9 cellular contexts compared by ENCODE assay signal in genomic region chr17:81101614-81102306, GRCh38.
A peak's percentile ranks its signal among the peaks of the same experiment; 100 is the strongest.
DNase-seq lines count a peak whose midpoint lies in the region; ATAC-seq and TF ChIP-seq lines count a peak whose summit lies in the region.
"Had no signal": no experiment of that assay in that cellular context is flagged by ENCODE, and none has a peak within 500 bp of the region (broad histone marks: within the 10 kb centered on the region; RNA-seq: fewer than 3 reads in every experiment).

No MANE protein-coding gene starts in this region.

- CTCF ChIA-PET in WTC11 (lab: Charles Lee), result interaction anchor here (0.6 to 2.0 kb wide), 42 partner anchors 8 to 233 kb away, joined by 3 to 30 read pairs (median 4); partner anchors contain the start of genes CEP131, CHMP6, NDUFAF8 and TEPSIN

- H3K27me3 Mint-ChIP-seq in WTC11 (ENCODE audit: low read depth), result no peaks in the 10 kb centered on the region
- H3K27me3 Mint-ChIP-seq: stimulated activated naive CD8-positive, alpha-beta T cell treated with anti-CD3 and anti-CD28 coated beads, Interleukin-15, Interleukin-2, amounts not matched to agents 100 ng/mL and 50 ng/mL, for 24 hours had no signal

- in situ Hi-C loops in T47D (cut with HindIII; ENCODE audit: low pct_unique_long_range_greater_than_20kb, low sequenced_read_pairs), result no loop called here

- no peaks in the 10 kb centered on the region for H3K36me3 Mint-ChIP-seq in WTC11

- peak; percentile 62 for ATAC-seq in HG02884 (IDR thresholded peaks at IDR 0.05; ENCODE audit: unreplicated experiment)
- peak; percentile 97 for ATAC-seq in WTC11

- H3K27ac Mint-ChIP-seq in WTC11, result no peak overlapping the region
- H3K27ac Mint-ChIP-seq: stimulated activated naive CD8-positive, alpha-beta T cell treated with anti-CD3 and anti-CD28 coated beads, Interleukin-15, Interleukin-2, amounts not matched to agents 100 ng/mL and 50 ng/mL, for 24 hours had no signal

- H3K4me3 Mint-ChIP-seq in WTC11, result no peak overlapping the region
- H3K4me3 Mint-ChIP-seq: stimulated activated naive CD8-positive, alpha-beta T cell treated with anti-CD3 and anti-CD28 coated beads, Interleukin-15, Interleukin-2, amounts not matched to agents 100 ng/mL and 50 ng/mL, for 24 hours had no signal

- peak; percentile 78 for DNase-seq in NCI-H1436 (lab: John Stamatoyannopoulos, UW)
- DNase-seq in NCI-H1436 treated with DMSO at 0.1 percent for 48 hours (lab: John Stamatoyannopoulos, UW), result no peak
- peak; percentile 95 for DNase-seq in NCI-H2196 (lab: John Stamatoyannopoulos, UW; ENCODE audit: unreplicated experiment)
- peak; percentile 96 for DNase-seq in WTC11 (ENCODE audit: low spot score)
- DNase-seq in T47D (ENCODE audit: low read depth in 1 of 2, low spot score in 1 of 2), result peak; percentile 84 to 99
- DNase-seq in iris pigment epithelial cell (ENCODE audit: low read depth), result peak; percentile 66
- DNase-seq in stimulated activated CD4-positive, alpha-beta T cell treated with anti-CD3 and anti-CD28 coated beads, Interleukin-1b, Interleukin-23, amount 100 ng/mL, for 24 hours (ENCODE audit: low read depth in 4 of 4, low spot score in 1 of 4), result peak; percentile 75 to 80 (median 80)

- peak; percentile 100 for TF ChIP-seq CTCF in WTC11 (IDR thresholded peaks at IDR 0.05)

- peaks cover under 1% of the 10 kb centered on the region for H3K4me1 Mint-ChIP-seq in WTC11

- POLR2A ChIA-PET in WTC11 (lab: Charles Lee), result no interaction called here

- H3K9me3 Mint-ChIP-seq in WTC11, result no peaks in the 10 kb centered on the region
- H3K9me3 Mint-ChIP-seq: stimulated activated naive CD8-positive, alpha-beta T cell treated with anti-CD3 and anti-CD28 coated beads, Interleukin-15, Interleukin-2, amounts not matched to agents 100 ng/mL and 50 ng/mL, for 24 hours had no signal

TF ChIP-seq in WTC11, 78 proteins besides CTCF, POLR2A, EP300 and RAD21 (continues in another document):
- TF ChIP-seq NFE2L1 (CRISPR knock-in tag; IDR thresholded peaks at IDR 0.05) (no peak), HMGA2 (CRISPR knock-in tag; IDR thresholded peaks at IDR 0.05) (no peak), ZNF263 (CRISPR knock-in tag; IDR thresholded peaks at IDR 0.05; ENCODE audit: low read depth) (no peak), PRRX2 (CRISPR knock-in tag; IDR thresholded peaks at IDR 0.05) (no peak; the same call in 1 of the 2 replicates), ESRRA (CRISPR knock-in tag; IDR thresholded peaks at IDR 0.05; ENCODE audit: borderline replicate concordance) (0 out of 2 replicates have a peak, but pooled peaks have one; percentile 44), SP1 (CRISPR knock-in tag; conservative IDR thresholded peaks at IDR 0.05) (peak; percentile 82), ZNF671 (CRISPR knock-in tag; IDR thresholded peaks at IDR 0.05) (no peak), JUN (CRISPR knock-in tag; IDR thresholded peaks at IDR 0.05) (no peak), ETV6 (CRISPR knock-in tag; IDR thresholded peaks at IDR 0.05) (peak; percentile 76; the same call in 1 of the 2 replicates), ERG (CRISPR knock-in tag; IDR thresholded peaks at IDR 0.05) (no peak), ATF3 (CRISPR knock-in tag; conservative IDR thresholded peaks at IDR 0.05) (no peak), ZNF396 (CRISPR knock-in tag; IDR thresholded peaks at IDR 0.05; ENCODE audit: borderline replicate concordance) (no peak), ZNF219 (CRISPR knock-in tag; IDR thresholded peaks at IDR 0.05; ENCODE audit: borderline replicate concordance) (no peak), OVOL2 (CRISPR knock-in tag; IDR thresholded peaks at IDR 0.05; ENCODE audit: borderline replicate concordance) (no peak), NR2C2 (CRISPR knock-in tag; IDR thresholded peaks at IDR 0.05) (no peak), GABPB1 (CRISPR knock-in tag; IDR thresholded peaks at IDR 0.05) (peak; percentile 85; the same call in 1 of the 2 replicates), ZBTB43 (CRISPR knock-in tag; IDR thresholded peaks at IDR 0.05) (no peak), FOXK1 (CRISPR knock-in tag; IDR thresholded peaks at IDR 0.05) (peak; percentile 45; the same call in 1 of the 2 replicates), TEAD1 (CRISPR knock-in tag; IDR thresholded peaks at IDR 0.05) (no peak), FOXP1 (CRISPR knock-in tag; IDR thresholded peaks at IDR 0.05; ENCODE audit: borderline replicate concordance) (peak; percentile 73; the same call in 1 of the 2 replicates), NFATC4 (CRISPR knock-in tag; IDR thresholded peaks at IDR 0.05) (no peak), ZNF121 (CRISPR knock-in tag; IDR thresholded peaks at IDR 0.05) (no peak), ZNF423 (CRISPR knock-in tag; IDR thresholded peaks at IDR 0.05) (peak; percentile 28; the same call in 1 of the 2 replicates), E2F5 (CRISPR knock-in tag; IDR thresholded peaks at IDR 0.05) (peak; percentile 72; the same call in 1 of the 2 replicates), SOX15 (CRISPR knock-in tag; IDR thresholded peaks at IDR 0.05) (no peak), FOXP4 (CRISPR knock-in tag; IDR thresholded peaks at IDR 0.05) (peak; percentile 77; the same call in 1 of the 2 replicates)
- TF ChIP-seq, protein P1, sequence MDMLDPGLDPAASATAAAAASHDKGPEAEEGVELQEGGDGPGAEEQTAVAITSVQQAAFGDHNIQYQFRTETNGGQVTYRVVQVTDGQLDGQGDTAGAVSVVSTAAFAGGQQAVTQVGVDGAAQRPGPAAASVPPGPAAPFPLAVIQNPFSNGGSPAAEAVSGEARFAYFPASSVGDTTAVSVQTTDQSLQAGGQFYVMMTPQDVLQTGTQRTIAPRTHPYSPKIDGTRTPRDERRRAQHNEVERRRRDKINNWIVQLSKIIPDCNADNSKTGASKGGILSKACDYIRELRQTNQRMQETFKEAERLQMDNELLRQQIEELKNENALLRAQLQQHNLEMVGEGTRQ (CRISPR knock-in tag; IDR thresholded peaks at IDR 0.05), result no peak
- TF ChIP-seq, protein P2, sequence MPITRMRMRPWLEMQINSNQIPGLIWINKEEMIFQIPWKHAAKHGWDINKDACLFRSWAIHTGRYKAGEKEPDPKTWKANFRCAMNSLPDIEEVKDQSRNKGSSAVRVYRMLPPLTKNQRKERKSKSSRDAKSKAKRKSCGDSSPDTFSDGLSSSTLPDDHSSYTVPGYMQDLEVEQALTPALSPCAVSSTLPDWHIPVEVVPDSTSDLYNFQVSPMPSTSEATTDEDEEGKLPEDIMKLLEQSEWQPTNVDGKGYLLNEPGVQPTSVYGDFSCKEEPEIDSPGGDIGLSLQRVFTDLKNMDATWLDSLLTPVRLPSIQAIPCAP (CRISPR knock-in tag; IDR thresholded peaks at IDR 0.05), result no peak
